ENCODE assay signal across 1 cellular context in genomic region chr7:28037220-28038010, GRCh38.
TF ChIP-seq lines count a peak whose summit lies in the region.

No MANE protein-coding gene starts in this region.

TF ChIP-seq in K562, 482 proteins besides CTCF, POLR2A, EP300 and RAD21 (continued from another document and continues in another):
- TF ChIP-seq MNT (conservative IDR thresholded peaks at IDR 0.05) = no peak
- TF ChIP-seq CHAMP1 (IDR thresholded peaks at IDR 0.05) = peak; percentile 50; the same call in 1 of the 2 replicates
- no peak for TF ChIP-seq ZNF77 (CRISPR knock-in tag; IDR thresholded peaks at IDR 0.05)
- no peak for TF ChIP-seq HLTF (IDR thresholded peaks at IDR 0.05)
- TF ChIP-seq ZNF354B (CRISPR knock-in tag; IDR thresholded peaks at IDR 0.05) = no peak
- TF ChIP-seq C11orf30 (IDR thresholded peaks at IDR 0.05; ENCODE audit: low read depth) = peak; percentile 94
- TF ChIP-seq E2F6 (IDR thresholded peaks at IDR 0.05; ENCODE audit: borderline replicate concordance in 1 of 2, extremely low read depth in 1 of 2, insufficient read depth in 1 of 2, insufficient read length in 1 of 2, low read depth in 1 of 2, low read length in 1 of 2, poor library complexity in 1 of 2, severe bottlenecking in 1 of 2) = no peak
- TF ChIP-seq GTF2B (IDR thresholded peaks at IDR 0.05; ENCODE audit: extremely low read depth, insufficient read length) = no peak
- TF ChIP-seq E4F1 (CRISPR knock-in tag; IDR thresholded peaks at IDR 0.05; ENCODE audit: borderline replicate concordance) = no peak
- peak; percentile 95 for TF ChIP-seq SMARCA4 (IDR thresholded peaks at IDR 0.05)
- no peak for TF ChIP-seq RERE (CRISPR knock-in tag; IDR thresholded peaks at IDR 0.05; ENCODE audit: borderline replicate concordance)
- TF ChIP-seq MYC (IDR thresholded peaks at IDR 0.05; ENCODE audit: low read depth, low read length) = no peak
- TF ChIP-seq MYC (CRISPR knock-in tag; IDR thresholded peaks at IDR 0.05; ENCODE audit: borderline replicate concordance, low read depth) = no peak
- TF ChIP-seq CBX3 (IDR thresholded peaks at IDR 0.05; ENCODE audit: borderline replicate concordance in 1 of 2, low read length in 2 of 2) = no peak
- TF ChIP-seq SIRT6 (IDR thresholded peaks at IDR 0.05; ENCODE audit: low read depth, low read length) = no peak
- TF ChIP-seq CREB3 (tag; conservative IDR thresholded peaks at IDR 0.05; ENCODE audit: low read depth) = no peak
- TF ChIP-seq RBM17 (IDR thresholded peaks at IDR 0.05; ENCODE audit: borderline replicate concordance, low read depth, low read length) = no peak
- TF ChIP-seq KHSRP (IDR thresholded peaks at IDR 0.05) = no peak
- peak; percentile 44 for TF ChIP-seq FOS (IDR thresholded peaks at IDR 0.05; ENCODE audit: extremely low read depth, insufficient read length)
- TF ChIP-seq ZNF740 (CRISPR knock-in tag; IDR thresholded peaks at IDR 0.05) = no peak
- no peak for TF ChIP-seq ZNF740 (tag; IDR thresholded peaks at IDR 0.05)
- no peak for TF ChIP-seq CREM (IDR thresholded peaks at IDR 0.05; ENCODE audit: low read depth)
- TF ChIP-seq KAT8 (IDR thresholded peaks at IDR 0.05; ENCODE audit: low read depth) = no peak
- no peak for TF ChIP-seq RBBP5 (IDR thresholded peaks at IDR 0.05; ENCODE audit: borderline replicate concordance, insufficient read depth, low read length, poor library complexity, severe bottlenecking)
- TF ChIP-seq CCAR2 (IDR thresholded peaks at IDR 0.05; ENCODE audit: low read depth, low read length) = no peak
- TF ChIP-seq PHF8 (IDR thresholded peaks at IDR 0.05; ENCODE audit: borderline replicate concordance, low read length) = no peak
- no peak for TF ChIP-seq ZC3H8 (IDR thresholded peaks at IDR 0.05)
- TF ChIP-seq HMBOX1 (IDR thresholded peaks at IDR 0.05) = peak; percentile 72; the same call in 1 of the 2 replicates
- no peak for TF ChIP-seq ZNF121 (CRISPR knock-in tag; conservative IDR thresholded peaks at IDR 0.05)
- TF ChIP-seq RNF2 (IDR thresholded peaks at IDR 0.05) = no peak
- peak in 1 of 2 experiments; percentile 19; a peak in 1 of 4 replicates for TF ChIP-seq KDM1A (IDR thresholded peaks at IDR 0.05)
- no peak for TF ChIP-seq SMARCA5 (IDR thresholded peaks at IDR 0.05)
- TF ChIP-seq ARID4B (CRISPR knock-in tag; IDR thresholded peaks at IDR 0.05) = no peak
- no peak for TF ChIP-seq ZNF449 (CRISPR knock-in tag; IDR thresholded peaks at IDR 0.05)
- TF ChIP-seq RFX7 (CRISPR knock-in tag; IDR thresholded peaks at IDR 0.05) = no peak
- TF ChIP-seq GATA2 (CRISPR knock-in tag; IDR thresholded peaks at IDR 0.05) = no peak
